In the genomic region with DNA sequence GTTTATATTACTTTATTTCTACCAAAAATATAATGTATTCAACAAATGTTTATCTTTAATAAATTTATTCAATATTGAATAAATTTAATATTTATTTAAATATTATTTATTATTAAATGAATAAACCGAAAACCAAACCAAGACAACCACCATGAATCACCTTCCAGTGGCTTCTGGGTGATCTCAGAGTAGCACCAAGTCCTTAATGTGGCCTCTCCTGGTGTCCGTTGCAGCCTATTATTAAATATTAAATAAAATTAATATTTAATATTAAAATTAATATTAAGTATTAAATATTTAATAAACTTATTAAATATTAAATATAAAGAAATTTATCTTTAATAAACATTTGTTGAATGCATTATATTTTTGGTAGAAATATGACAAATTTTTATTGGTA, we compare ENCODE assay signal across 25 cellular contexts.
"Had no signal": no experiment of that assay in that cellular context is flagged by ENCODE, and none has a peak within 500 bp of the region (broad histone marks: within the 10 kb centered on the region; RNA-seq: fewer than 3 reads in every experiment).

No MANE protein-coding gene starts in this region.

- H3K4me1 ChIP-seq: colonic mucosa, esophagus muscularis mucosa, foreskin keratinocyte, gastrocnemius medialis, heart right ventricle, left lung, lower lobe of right lung had no signal

- H3K9me3 ChIP-seq: colonic mucosa, esophagus muscularis mucosa, gastrocnemius medialis, heart right ventricle, left lung, lower lobe of right lung, mucosa of descending colon had no signal

- DNase-seq: colonic mucosa; cortex of kidney; effector CD8-positive, alpha-beta T cell; effector memory CD8-positive, alpha-beta T cell; endodermal cell; erythroblast; foreskin keratinocyte; gastrocnemius medialis; glutamatergic neuron; head of caudate nucleus; heart right ventricle; hippocampal formation; left cardiac atrium; left lung; left ventricle myocardium superior; lower lobe of right lung; mesenchymal stem cell; mucosa of descending colon; naive B cell; naive thymus-derived CD8-positive, alpha-beta T cell had no signal

- H3K27me3 ChIP-seq: colonic mucosa, esophagus muscularis mucosa, foreskin keratinocyte, gastrocnemius medialis, heart right ventricle, left lung had no signal

- H3K36me3 ChIP-seq: colonic mucosa, esophagus muscularis mucosa, gastrocnemius medialis, heart right ventricle, left lung, lower lobe of right lung had no signal

- ATAC-seq: effector memory CD8-positive, alpha-beta T cell; foreskin keratinocyte; gastrocnemius medialis; heart right ventricle; left cardiac atrium; left lung; left ventricle myocardium superior; lower lobe of right lung; mucosa of descending colon; naive thymus-derived CD8-positive, alpha-beta T cell had no signal

- H3K27ac ChIP-seq: colonic mucosa, epithelial cell of prostate, esophagus muscularis mucosa, foreskin keratinocyte, gastrocnemius medialis, heart right ventricle, left lung, lower lobe of right lung had no signal

- H3K4me3 ChIP-seq: colonic mucosa, esophagus muscularis mucosa, gastrocnemius medialis, heart right ventricle, left lung, lower lobe of right lung, mucosa of descending colon had no signal

- FAIRE-seq: endometrium, islet of Langerhans, keratinocyte had no signal
